Comparison of ENCODE assay signal across 8 cellular contexts in genomic region chr13:43878897-43879322, GRCh38. TPM values are rescaled to one million over a fixed set of nuclear protein-coding genes. Genes with fewer than 3 reads are reported as not detected.
DNase-seq lines count a peak whose midpoint lies in the region; TF ChIP-seq lines count a peak whose summit lies in the region.

No MANE protein-coding gene starts in this region.

- peaks cover 16% of the 10 kb centered on the region for H3K4me1 ChIP-seq in osteoblast (ENCODE audit: insufficient read depth, low read length)

- H3K27ac Mint-ChIP-seq in HFFc6, result peak overlapping the region; percentile 99

- no peak for TF ChIP-seq CTCF in HFFc6 (IDR thresholded peaks at IDR 0.05)
- TF ChIP-seq CTCF in osteoblast (IDR thresholded peaks at IDR 0.05; ENCODE audit: extremely low read depth, low read depth, low read length), result no peak

- DNase-seq in stimulated activated CD4-positive, alpha-beta T cell treated with anti-CD3 and anti-CD28 coated beads, Interleukin-4, amount 100 ng/mL, for 48 hours (ENCODE audit: low read depth in 2 of 2), result peak; percentile 12 to 23
- no peak for DNase-seq in stimulated activated CD4-positive, alpha-beta T cell treated with anti-CD3 and anti-CD28 coated beads, Interleukin-4, amount 100 ng/mL, for 24 hours
- DNase-seq in HFFc6 (peak; percentile 65), NCI-H226 (peak; percentile 49), cardiac septum (ENCODE audit: low spot score) (peak; percentile 86), osteoblast (ENCODE audit: insufficient read length, low spot score, missing footprints) (peak; percentile 83)
- no peak for DNase-seq in activated CD8-positive, alpha-beta memory T cell treated with anti-CD3 and anti-CD28 coated beads, Interleukin-2, amount 50 U/mL, for 48 hours

- peak overlapping the region; percentile 79 for H2AFZ ChIP-seq in osteoblast (ENCODE audit: low read length)

- H3K4me3 Mint-ChIP-seq in HFFc6, result peak overlapping the region; percentile 93

- intact Hi-C loops in cardiac septum (cut with DNase I), result loop anchor here (5.0 to 10.0 kb wide), 4 partner anchors 72 to 914 kb away; no protein-coding TSS in a partner anchor

- H3K27me3 ChIP-seq in osteoblast (ENCODE audit: insufficient read depth, low read length), result no peaks in the 10 kb centered on the region

- no peaks in the 10 kb centered on the region for H3K9me3 ChIP-seq in osteoblast (ENCODE audit: low read depth, low read length)

- no peaks in the 10 kb centered on the region for H3K36me3 ChIP-seq in osteoblast (ENCODE audit: insufficient read depth, low read length)

- no peaks in the 10 kb centered on the region for H3K27me3 Mint-ChIP-seq in HFFc6 (ENCODE audit: insufficient read depth)

- no peaks in the 10 kb centered on the region for H3K9me3 Mint-ChIP-seq in HFFc6

- H3K4me2 ChIP-seq in osteoblast (ENCODE audit: insufficient read depth, low read length), result peak overlapping the region; percentile 92

- 0 to 2% (median 0%) methylated on average over 29 to 30 of the region's 30 CpGs for WGBS in adipose tissue, 3 donors

- no peaks in the 10 kb centered on the region for H4K20me1 ChIP-seq in osteoblast (ENCODE audit: insufficient read depth, low read length)

- H3K27ac ChIP-seq in adipose tissue (ENCODE audit: low read depth, low read length) (peak overlapping the region; percentile 57), osteoblast (ENCODE audit: low read depth, low read length) (peak overlapping the region; percentile 90)

- H3K36me3 Mint-ChIP-seq in HFFc6 (ENCODE audit: low read depth), result peaks cover 4% of the 10 kb centered on the region; the same call in 1 of the 2 replicates

- H3K79me2 ChIP-seq in osteoblast (ENCODE audit: insufficient read depth, low read length), result peaks cover 9% of the 10 kb centered on the region

- peaks cover 28% of the 10 kb centered on the region for H3K4me1 Mint-ChIP-seq in HFFc6 (ENCODE audit: low read depth)

- peak overlapping the region; percentile 85 for H3K4me3 ChIP-seq in osteoblast (ENCODE audit: insufficient read depth, low read length)

RNA-seq across cellular contexts. Expression of gene CCDC122, which starts 0.6 kb away (rescaled TPM):
- 1 to 10 TPM; 3.9 to 6.3 (median 5.2) TPM for total RNA-seq in HFFc6 (2021; fragmentation: NEBNext Ultra II Directional; extraction: Animal tissue kit (Norgen Biotek cat#: 25700))
- polyA plus RNA-seq in adipose tissue, result 1 to 10 TPM; 1.6 to 4.9 (median 2.3) TPM
- 8.9 TPM for total RNA-seq in cardiac septum
- 4.7 and 15.0 TPM in 2 replicates for total RNA-seq in osteoblast

RNA-seq across cellular contexts. Expression of gene LACC1, which starts 0.8 kb away (rescaled TPM):
- total RNA-seq in HFFc6 (2021; fragmentation: NEBNext Ultra II Directional; extraction: Animal tissue kit (Norgen Biotek cat#: 25700)), result 1 to 10 TPM; 3.2 to 5.2 (median 3.5) TPM
- polyA plus RNA-seq in adipose tissue, result 1 to 10 TPM; 2.0 to 7.0 (median 4.7) TPM
- 8.7 TPM for total RNA-seq in cardiac septum
- 21.0 and 21.5 TPM in 2 replicates for total RNA-seq in osteoblast

Comparison
In these comparisons a context has a peak if more than half of its experiments do, and no peak if none do; other contexts are left out.
1. DNase-seq: peak in stimulated activated CD4-positive, alpha-beta T cell treated with anti-CD3 and anti-CD28 coated beads, Interleukin-4, amount 100 ng/mL, for 48 hours (2 of 2), HFFc6 (single experiment), NCI-H226 (single experiment), cardiac septum (single experiment) and osteoblast (single experiment); none in stimulated activated CD4-positive, alpha-beta T cell treated with anti-CD3 and anti-CD28 coated beads, Interleukin-4, amount 100 ng/mL, for 24 hours (single experiment) and activated CD8-positive, alpha-beta memory T cell treated with anti-CD3 and anti-CD28 coated beads, Interleukin-2, amount 50 U/mL, for 48 hours (single experiment).